ENCODE assay signal across 1 cellular context in genomic region chr9:123268240-123268949, GRCh38.
TF ChIP-seq lines count a peak whose summit lies in the region.

STRBP (minus strand) TSS chr9:123268586; CDS start chr9:123184134, 84,452 bp downstream.

TF ChIP-seq in HepG2, 621 proteins besides CTCF, POLR2A, EP300 and RAD21 (continued from another document and continues in another):
- TF ChIP-seq HES4 (CRISPR knock-in tag; IDR thresholded peaks at IDR 0.05; ENCODE audit: borderline replicate concordance) (no peak), THAP8 (CRISPR knock-in tag; IDR thresholded peaks at IDR 0.05; ENCODE audit: borderline replicate concordance) (no peak), HMG20B (CRISPR knock-in tag; conservative IDR thresholded peaks at IDR 0.05) (no peak), DMAP1 (CRISPR knock-in tag; IDR thresholded peaks at IDR 0.05) (0 out of 2 replicates have a peak, but pooled peaks have one; percentile 34), ZNF816 (CRISPR knock-in tag; IDR thresholded peaks at IDR 0.05; ENCODE audit: borderline replicate concordance) (no peak), HCFC1 (IDR thresholded peaks at IDR 0.05; ENCODE audit: low read depth, low read length) (no peak), MNT (IDR thresholded peaks at IDR 0.05) (no peak), BHLHE40 (IDR thresholded peaks at IDR 0.05; ENCODE audit: low read length) (peak; percentile 69), SAP130 (CRISPR knock-in tag; IDR thresholded peaks at IDR 0.05; ENCODE audit: low read depth) (peak; percentile 69), MBD4 (IDR thresholded peaks at IDR 0.05; ENCODE audit: borderline replicate concordance, low read length) (no peak), MXD3 (CRISPR knock-in tag; IDR thresholded peaks at IDR 0.05) (0 out of 2 replicates have a peak, but pooled peaks have one; percentile 48), ZNF160 (CRISPR knock-in tag; IDR thresholded peaks at IDR 0.05) (no peak), ZC3H13 (CRISPR knock-in tag; IDR thresholded peaks at IDR 0.05) (no peak), ZUFSP (CRISPR knock-in tag; IDR thresholded peaks at IDR 0.05; ENCODE audit: borderline replicate concordance) (no peak), TCF12 (IDR thresholded peaks at IDR 0.05) (no peak), TCF12 (CRISPR knock-in tag; IDR thresholded peaks at IDR 0.05) (no peak), ZC3H4 (CRISPR knock-in tag; IDR thresholded peaks at IDR 0.05; ENCODE audit: borderline replicate concordance) (no peak), ZNF646 (CRISPR knock-in tag; IDR thresholded peaks at IDR 0.05) (no peak), CREBL2 (CRISPR knock-in tag; IDR thresholded peaks at IDR 0.05; ENCODE audit: borderline replicate concordance) (no peak), ZNF770 (CRISPR knock-in tag; IDR thresholded peaks at IDR 0.05) (peak; percentile 49; the same call in 1 of the 2 replicates), SMYD3 (CRISPR knock-in tag; IDR thresholded peaks at IDR 0.05) (no peak), HOXA7 (CRISPR knock-in tag; IDR thresholded peaks at IDR 0.05) (no peak), ZNF75D (CRISPR knock-in tag; IDR thresholded peaks at IDR 0.05; ENCODE audit: borderline replicate concordance) (no peak), POGK (CRISPR knock-in tag; conservative IDR thresholded peaks at IDR 0.05) (no peak), ZNF598 (CRISPR knock-in tag; IDR thresholded peaks at IDR 0.05; ENCODE audit: borderline replicate concordance) (no peak), ZNF367 (CRISPR knock-in tag; IDR thresholded peaks at IDR 0.05; ENCODE audit: borderline replicate concordance) (no peak), ZEB1 (IDR thresholded peaks at IDR 0.05; ENCODE audit: insufficient replicate concordance, low read depth) (peak; percentile 85), ZNF580 (CRISPR knock-in tag; IDR thresholded peaks at IDR 0.05; ENCODE audit: borderline replicate concordance, low read depth) (0 out of 2 replicates have a peak, but pooled peaks have one; percentile 38), ETV5 (CRISPR knock-in tag; IDR thresholded peaks at IDR 0.05; ENCODE audit: borderline replicate concordance) (no peak), RNF219 (CRISPR knock-in tag; IDR thresholded peaks at IDR 0.05) (no peak), KLF9 (CRISPR knock-in tag; IDR thresholded peaks at IDR 0.05; ENCODE audit: low read depth) (no peak), ZBED4 (CRISPR knock-in tag; IDR thresholded peaks at IDR 0.05; ENCODE audit: borderline replicate concordance) (no peak), MTF2 (CRISPR knock-in tag; IDR thresholded peaks at IDR 0.05; ENCODE audit: borderline replicate concordance) (no peak), MTERF4 (CRISPR knock-in tag; IDR thresholded peaks at IDR 0.05) (no peak)
